8 cellular contexts compared by ENCODE assay signal in the genomic region with DNA sequence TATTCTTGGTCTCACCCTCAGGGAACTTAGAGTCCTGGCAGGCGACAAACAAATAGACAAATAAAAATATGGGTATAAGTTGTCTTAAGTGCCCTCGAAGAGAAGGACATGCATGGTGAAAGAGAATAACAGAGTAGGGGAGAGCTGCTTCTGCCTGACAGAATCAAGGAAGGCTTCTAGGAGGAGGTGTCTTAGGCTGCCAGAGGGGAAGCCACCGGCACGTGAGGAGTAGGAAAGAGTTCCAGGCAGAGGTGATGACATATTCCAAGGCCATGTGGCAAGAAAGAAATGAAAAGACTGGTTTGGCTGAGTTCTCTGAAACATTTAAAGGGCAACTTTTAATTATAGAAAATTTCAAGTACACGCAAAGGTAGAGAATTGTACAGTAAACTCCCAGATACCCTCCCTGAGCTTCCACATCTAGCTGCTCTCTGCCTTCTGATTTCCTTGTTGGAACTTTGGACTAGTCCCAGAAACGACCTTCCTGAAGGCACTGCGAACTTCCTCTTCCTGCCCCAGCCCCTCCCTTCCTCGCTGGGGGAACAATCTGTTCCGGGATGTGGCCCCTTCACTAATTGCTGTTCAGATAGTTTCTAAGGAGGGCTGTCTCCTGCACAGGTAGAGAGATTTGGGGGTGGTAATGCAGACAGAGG.
DNase-seq lines count a peak whose midpoint lies in the region; ATAC-seq and TF ChIP-seq lines count a peak whose summit lies in the region.
"Had no signal": no experiment of that assay in that cellular context is flagged by ENCODE, and none has a peak within 500 bp of the region (broad histone marks: within the 10 kb centered on the region; RNA-seq: fewer than 3 reads in every experiment).

No MANE protein-coding gene starts in this region.

- ATAC-seq in GM19463 (IDR thresholded peaks at IDR 0.05; ENCODE audit: unreplicated experiment) (peak; percentile 11), RWPE2 (ENCODE audit: low read depth) (no peak; the same call in 2 of the 3 replicates), psoas muscle (peak in 3 of 4 donors; percentile 10 to 38 (median 26)), GM18511 (IDR thresholded peaks at IDR 0.05; ENCODE audit: unreplicated experiment) (no peak), HG03045 (IDR thresholded peaks at IDR 0.05; ENCODE audit: unreplicated experiment) (no peak)

- H3K4me1 ChIP-seq in RWPE2 (ENCODE audit: insufficient read depth, poor library complexity, severe bottlenecking) (no peaks in the 10 kb centered on the region), esophagus muscularis mucosa (peaks cover 3 to 13% (median 10%) of the 10 kb centered on the region in 4 donors), psoas muscle (peaks cover 5% of the 10 kb centered on the region)

- H3K36me3 ChIP-seq in RWPE2 (ENCODE audit: low read depth) (no peaks in the 10 kb centered on the region), esophagus muscularis mucosa (peaks cover 0 to 14% (median 2%) of the 10 kb centered on the region in 4 donors), psoas muscle (ENCODE audit: insufficient read depth in 1 of 2, low read depth in 1 of 2) (peaks cover 2 to 37% of the 10 kb centered on the region in 2 donors)
- H3K36me3 ChIP-seq: brain microvascular endothelial cell had no signal

- H3K9me3 ChIP-seq in RWPE2 (ENCODE audit: severe bottlenecking) (no peaks in the 10 kb centered on the region), esophagus muscularis mucosa (no peaks in the 10 kb centered on the region), psoas muscle (no peaks in the 10 kb centered on the region)

- no peaks in the 10 kb centered on the region for H3K27me3 ChIP-seq in RWPE2 (ENCODE audit: insufficient read depth, poor library complexity, severe bottlenecking)
- no peaks in the 10 kb centered on the region for H3K27me3 ChIP-seq in esophagus muscularis mucosa
- no peaks in the 10 kb centered on the region for H3K27me3 ChIP-seq in psoas muscle (ENCODE audit: insufficient read depth in 3 of 3, low read length in 2 of 3)
- H3K27me3 ChIP-seq: brain microvascular endothelial cell had no signal

- 77% methylated on average over 9 of the region's 9 CpGs for WGBS in esophagus muscularis mucosa
- WGBS in psoas muscle, 3 donors: 54 to 67% (median 65%) methylated on average over 9 of the region's 9 CpGs

- intact Hi-C loops in esophagus muscularis mucosa (cut with DNase I) (loop anchor here (5.0 to 10.0 kb wide), 5 partner anchors 62 to 1040 kb away; no protein-coding TSS in a partner anchor), psoas muscle (cut with DNase I) (loop anchor here (5.0 to 10.0 kb wide), 6 partner anchors 252 to 1032 kb away; no protein-coding TSS in a partner anchor)

- TF ChIP-seq CTCF in RWPE2 (IDR thresholded peaks at IDR 0.05; ENCODE audit: poor library complexity, severe bottlenecking): no peak
- no peak for TF ChIP-seq CTCF in esophagus muscularis mucosa (IDR thresholded peaks at IDR 0.05)
- TF ChIP-seq CTCF in psoas muscle (IDR thresholded peaks at IDR 0.05): no peak

- H3K4me3 ChIP-seq in RWPE2 (ENCODE audit: severe bottlenecking) (no peak overlapping the region), esophagus muscularis mucosa (peak overlapping the region in 2 of 4 donors; percentile 23 to 32), psoas muscle (peak overlapping the region; percentile 22)

- no peak for TF ChIP-seq EP300 in esophagus muscularis mucosa (IDR thresholded peaks at IDR 0.05)

- DNase-seq in RWPE2 (ENCODE audit: low spot score) (peak; percentile 14), esophagus muscularis mucosa (ENCODE audit: extremely low spot score) (no peak), psoas muscle (peak in 1 of 2 donors; percentile 35), NCI-H1694 (lab: John Stamatoyannopoulos, UW) (no peak)

- H3K27ac ChIP-seq in RWPE2 (ENCODE audit: poor library complexity, severe bottlenecking) (no peak overlapping the region), esophagus muscularis mucosa (replicated peaks in 1 of 4) (peak overlapping the region; percentile 2 to 55 (median 33)), psoas muscle (peak overlapping the region; percentile 55)
- H3K27ac ChIP-seq: brain microvascular endothelial cell had no signal

- no peak for TF ChIP-seq POLR2A in esophagus muscularis mucosa (IDR thresholded peaks at IDR 0.05; ENCODE audit: low read depth)

Comparison
In these comparisons a context has a peak if more than half of its experiments do, and no peak if none do; other contexts are left out.
1. ATAC-seq: peak in GM19463 (single experiment) and psoas muscle (3 of 4); none in RWPE2 (single experiment), GM18511 (single experiment) and HG03045 (single experiment).